Comparison of ENCODE assay signal across 16 cellular contexts in genomic region chr10:27626821-27627359, GRCh38.
DNase-seq lines count a peak whose midpoint lies in the region; ATAC-seq and TF ChIP-seq lines count a peak whose summit lies in the region.
"Had no signal": no experiment of that assay in that cellular context is flagged by ENCODE, and none has a peak within 500 bp of the region (broad histone marks: within the 10 kb centered on the region; RNA-seq: fewer than 3 reads in every experiment).

No MANE protein-coding gene starts in this region.

- no peaks in the 10 kb centered on the region for H3K4me1 Mint-ChIP-seq in activated CD4-positive, alpha-beta T cell treated with anti-CD3 and anti-CD28 coated beads, Interleukin-2, amount 10 ng/mL, durations not matched to agents 24 days and 14 days
- H3K4me1 Mint-ChIP-seq in GM23338, result peaks cover 35% of the 10 kb centered on the region

- no peaks in the 10 kb centered on the region for H4K20me1 ChIP-seq in GM23338 (replicated peaks; ENCODE audit: insufficient read depth)

- no peak for TF ChIP-seq CTCF in GM23338 (conservative IDR thresholded peaks at IDR 0.05; ENCODE audit: low read depth in 2 of 2)

- no peak overlapping the region for H3K4me3 ChIP-seq in GM23338
- H3K4me3 ChIP-seq: GM23248, HAP-1 had no signal

- intact Hi-C loops in activated CD4-positive, alpha-beta T cell treated with anti-CD3 and anti-CD28 coated beads, Interleukin-2, amount 10 ng/mL, durations not matched to agents 24 days and 14 days (cut with micrococcal nuclease), result no loop called here
- intact Hi-C loops in posterior vena cava (cut with DNase I), result no loop called here

- H3K27ac ChIP-seq in GM23338 (ENCODE audit: low read depth), result no peak overlapping the region
- H3K27ac ChIP-seq: 22Rv1, GM23248 had no signal

- peaks cover 15% of the 10 kb centered on the region for H3K27me3 Mint-ChIP-seq in activated CD4-positive, alpha-beta T cell treated with anti-CD3 and anti-CD28 coated beads, Interleukin-2, amount 10 ng/mL, durations not matched to agents 24 days and 14 days
- peaks cover 8% of the 10 kb centered on the region for H3K27me3 Mint-ChIP-seq in GM23338 (ENCODE audit: insufficient read depth, low read depth, poor library complexity)

- H3K4me1 ChIP-seq in GM23338 (ENCODE audit: insufficient read depth), result peaks cover 22% of the 10 kb centered on the region
- H3K4me1 ChIP-seq: Caco-2, HAP-1 had no signal

- H3K27me3 ChIP-seq in GM23338 (ENCODE audit: insufficient read depth), result no peaks in the 10 kb centered on the region

- 0 out of 2 replicates have a peak, but pooled peaks cover 6% of the 10 kb centered on the region for H3K9me2 ChIP-seq in GM23338 (ENCODE audit: insufficient read depth)

- no peaks in the 10 kb centered on the region for H3K9me3 Mint-ChIP-seq in activated CD4-positive, alpha-beta T cell treated with anti-CD3 and anti-CD28 coated beads, Interleukin-2, amount 10 ng/mL, durations not matched to agents 24 days and 14 days
- no peaks in the 10 kb centered on the region for H3K9me3 Mint-ChIP-seq in GM23338
- H3K9me3 Mint-ChIP-seq: CD8-positive, alpha-beta T cell; HFFc6 had no signal

- ATAC-seq in GM23338, result no peak
- ATAC-seq: CD8-positive, alpha-beta T cell had no signal

- peak overlapping the region; percentile 84 for H2AFZ ChIP-seq in GM23338
- H2AFZ ChIP-seq: GM23248 had no signal

- no peak overlapping the region for H3K4me2 ChIP-seq in GM23338

- no peaks in the 10 kb centered on the region for H3K36me3 Mint-ChIP-seq in activated CD4-positive, alpha-beta T cell treated with anti-CD3 and anti-CD28 coated beads, Interleukin-2, amount 10 ng/mL, durations not matched to agents 24 days and 14 days (ENCODE audit: low read depth)
- H3K36me3 Mint-ChIP-seq in GM23338 (ENCODE audit: low read depth), result no peaks in the 10 kb centered on the region
- H3K36me3 Mint-ChIP-seq: CD8-positive, alpha-beta T cell had no signal

- no peaks in the 10 kb centered on the region for H3F3A ChIP-seq in GM23338 (replicated peaks; ENCODE audit: low read depth)

- no peaks in the 10 kb centered on the region for H3K36me3 ChIP-seq in GM23338 (ENCODE audit: insufficient read depth)
- H3K36me3 ChIP-seq: HAP-1 had no signal

- H3K4me3 Mint-ChIP-seq in activated CD4-positive, alpha-beta T cell treated with anti-CD3 and anti-CD28 coated beads, Interleukin-2, amount 10 ng/mL, durations not matched to agents 24 days and 14 days, result no peak overlapping the region
- H3K4me3 Mint-ChIP-seq in GM23338, result no peak overlapping the region
- H3K4me3 Mint-ChIP-seq: CD14-positive monocyte; CD8-positive, alpha-beta T cell; HFFc6 had no signal

- H3K79me2 ChIP-seq in GM23338 (replicated peaks; ENCODE audit: insufficient read depth), result no peaks in the 10 kb centered on the region

- DNase-seq in activated CD4-positive, alpha-beta T cell treated with anti-CD3 and anti-CD28 coated beads, Interleukin-2, amount 10 ng/mL, durations not matched to agents 24 days and 14 days, result peak; percentile 35
- DNase-seq in activated CD4-positive, alpha-beta T cell treated with anti-CD3 and anti-CD28 coated beads, Interleukin-2, amount 50 U/mL, for 48 hours, result no peak
- DNase-seq in GM23338 (ENCODE audit: low spot score) (no peak), fibroblast of gingiva (ENCODE audit: low read depth) (peak; percentile 64), posterior vena cava (ENCODE audit: low spot score) (peak; percentile 85), DMS 273 treated with DMSO at 0.1 percent for 48 hours (lab: John Stamatoyannopoulos, UW) (no peak), NCI-H2171 treated with DMSO at 0.1 percent for 48 hours (lab: John Stamatoyannopoulos, UW) (no peak), SW480 (ENCODE audit: low spot score) (no peak)
- DNase-seq: Caco-2; CD8-positive, alpha-beta T cell; DMS53; GM23248; HFFc6 had no signal

- no peak overlapping the region for H3K27ac Mint-ChIP-seq in activated CD4-positive, alpha-beta T cell treated with anti-CD3 and anti-CD28 coated beads, Interleukin-2, amount 10 ng/mL, durations not matched to agents 24 days and 14 days
- H3K27ac Mint-ChIP-seq in GM23338, result no peak overlapping the region
- H3K27ac Mint-ChIP-seq: CD8-positive, alpha-beta T cell; HFFc6 had no signal

TF ChIP-seq in GM23338, 12 proteins besides CTCF, POLR2A, EP300 and RAD21 (continues in another document):
- TF ChIP-seq ETS1 (IDR thresholded peaks at IDR 0.05) (no peak), NANOG (IDR thresholded peaks at IDR 0.05; ENCODE audit: borderline replicate concordance) (no peak), ZNF114 (CRISPR knock-in tag; IDR thresholded peaks at IDR 0.05) (no peak), JUNB (IDR thresholded peaks at IDR 0.05; ENCODE audit: unreplicated experiment) (no peak), CREB1 (CRISPR knock-in tag; IDR thresholded peaks at IDR 0.05; ENCODE audit: low read depth) (no peak), ZNF331 (CRISPR knock-in tag; IDR thresholded peaks at IDR 0.05; ENCODE audit: low read depth) (no peak), STAT1 (IDR thresholded peaks at IDR 0.05; ENCODE audit: unreplicated experiment) (no peak), POLR2AphosphoS5 (IDR thresholded peaks at IDR 0.05; ENCODE audit: low read depth) (no peak), EZH2 (IDR thresholded peaks at IDR 0.05; ENCODE audit: low read depth, unreplicated experiment) (no peak), EZH2phosphoT487 (IDR thresholded peaks at IDR 0.05; ENCODE audit: unreplicated experiment) (no peak)
- TF ChIP-seq, protein P1, sequence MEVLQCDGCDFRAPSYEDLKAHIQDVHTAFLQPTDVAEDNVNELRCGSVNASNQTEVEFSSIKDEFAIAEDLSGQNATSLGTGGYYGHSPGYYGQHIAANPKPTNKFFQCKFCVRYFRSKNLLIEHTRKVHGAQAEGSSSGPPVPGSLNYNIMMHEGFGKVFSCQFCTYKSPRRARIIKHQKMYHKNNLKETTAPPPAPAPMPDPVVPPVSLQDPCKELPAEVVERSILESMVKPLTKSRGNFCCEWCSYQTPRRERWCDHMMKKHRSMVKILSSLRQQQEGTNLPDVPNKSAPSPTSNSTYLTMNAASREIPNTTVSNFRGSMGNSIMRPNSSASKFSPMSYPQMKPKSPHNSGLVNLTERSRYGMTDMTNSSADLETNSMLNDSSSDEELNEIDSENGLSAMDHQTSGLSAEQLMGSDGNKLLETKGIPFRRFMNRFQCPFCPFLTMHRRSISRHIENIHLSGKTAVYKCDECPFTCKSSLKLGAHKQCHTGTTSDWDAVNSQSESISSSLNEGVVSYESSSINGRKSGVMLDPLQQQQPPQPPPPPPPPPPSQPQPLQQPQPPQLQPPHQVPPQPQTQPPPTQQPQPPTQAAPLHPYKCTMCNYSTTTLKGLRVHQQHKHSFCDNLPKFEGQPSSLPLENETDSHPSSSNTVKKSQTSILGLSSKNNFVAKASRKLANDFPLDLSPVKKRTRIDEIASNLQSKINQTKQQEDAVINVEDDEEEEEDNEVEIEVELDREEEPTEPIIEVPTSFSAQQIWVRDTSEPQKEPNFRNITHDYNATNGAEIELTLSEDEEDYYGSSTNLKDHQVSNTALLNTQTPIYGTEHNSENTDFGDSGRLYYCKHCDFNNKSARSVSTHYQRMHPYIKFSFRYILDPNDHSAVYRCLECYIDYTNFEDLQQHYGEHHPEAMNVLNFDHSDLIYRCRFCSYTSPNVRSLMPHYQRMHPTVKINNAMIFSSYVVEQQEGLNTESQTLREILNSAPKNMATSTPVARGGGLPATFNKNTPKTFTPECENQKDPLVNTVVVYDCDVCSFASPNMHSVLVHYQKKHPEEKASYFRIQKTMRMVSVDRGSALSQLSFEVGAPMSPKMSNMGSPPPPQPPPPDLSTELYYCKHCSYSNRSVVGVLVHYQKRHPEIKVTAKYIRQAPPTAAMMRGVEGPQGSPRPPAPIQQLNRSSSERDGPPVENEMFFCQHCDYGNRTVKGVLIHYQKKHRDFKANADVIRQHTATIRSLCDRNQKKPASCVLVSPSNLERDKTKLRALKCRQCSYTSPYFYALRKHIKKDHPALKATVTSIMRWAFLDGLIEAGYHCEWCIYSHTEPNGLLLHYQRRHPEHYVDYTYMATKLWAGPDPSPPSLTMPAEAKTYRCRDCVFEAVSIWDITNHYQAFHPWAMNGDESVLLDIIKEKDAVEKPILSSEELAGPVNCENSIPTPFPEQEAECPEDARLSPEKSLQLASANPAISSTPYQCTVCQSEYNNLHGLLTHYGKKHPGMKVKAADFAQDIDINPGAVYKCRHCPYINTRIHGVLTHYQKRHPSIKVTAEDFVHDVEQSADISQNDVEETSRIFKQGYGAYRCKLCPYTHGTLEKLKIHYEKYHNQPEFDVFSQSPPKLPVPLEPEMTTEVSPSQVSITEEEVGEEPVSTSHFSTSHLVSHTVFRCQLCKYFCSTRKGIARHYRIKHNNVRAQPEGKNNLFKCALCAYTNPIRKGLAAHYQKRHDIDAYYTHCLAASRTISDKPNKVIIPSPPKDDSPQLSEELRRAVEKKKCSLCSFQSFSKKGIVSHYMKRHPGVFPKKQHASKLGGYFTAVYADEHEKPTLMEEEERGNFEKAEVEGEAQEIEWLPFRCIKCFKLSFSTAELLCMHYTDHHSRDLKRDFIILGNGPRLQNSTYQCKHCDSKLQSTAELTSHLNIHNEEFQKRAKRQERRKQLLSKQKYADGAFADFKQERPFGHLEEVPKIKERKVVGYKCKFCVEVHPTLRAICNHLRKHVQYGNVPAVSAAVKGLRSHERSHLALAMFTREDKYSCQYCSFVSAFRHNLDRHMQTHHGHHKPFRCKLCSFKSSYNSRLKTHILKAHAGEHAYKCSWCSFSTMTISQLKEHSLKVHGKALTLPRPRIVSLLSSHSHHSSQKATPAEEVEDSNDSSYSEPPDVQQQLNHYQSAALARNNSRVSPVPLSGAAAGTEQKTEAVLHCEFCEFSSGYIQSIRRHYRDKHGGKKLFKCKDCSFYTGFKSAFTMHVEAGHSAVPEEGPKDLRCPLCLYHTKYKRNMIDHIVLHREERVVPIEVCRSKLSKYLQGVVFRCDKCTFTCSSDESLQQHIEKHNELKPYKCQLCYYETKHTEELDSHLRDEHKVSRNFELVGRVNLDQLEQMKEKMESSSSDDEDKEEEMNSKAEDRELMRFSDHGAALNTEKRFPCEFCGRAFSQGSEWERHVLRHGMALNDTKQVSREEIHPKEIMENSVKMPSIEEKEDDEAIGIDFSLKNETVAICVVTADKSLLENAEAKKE (CRISPR knock-in tag; IDR thresholded peaks at IDR 0.05), result no peak

Comparison
In these comparisons a context has a peak if more than half of its experiments do, and no peak if none do; other contexts are left out.
1. DNase-seq: peak in activated CD4-positive, alpha-beta T cell treated with anti-CD3 and anti-CD28 coated beads, Interleukin-2, amount 10 ng/mL, durations not matched to agents 24 days and 14 days (single experiment), fibroblast of gingiva (single experiment) and posterior vena cava (single experiment); none in activated CD4-positive, alpha-beta T cell treated with anti-CD3 and anti-CD28 coated beads, Interleukin-2, amount 50 U/mL, for 48 hours (0 of 2), GM23338 (single experiment), DMS 273 treated with DMSO at 0.1 percent for 48 hours (single experiment), NCI-H2171 treated with DMSO at 0.1 percent for 48 hours (single experiment) and SW480 (single experiment).